Comparison of ENCODE assay signal across 9 cellular contexts in the genomic region with DNA sequence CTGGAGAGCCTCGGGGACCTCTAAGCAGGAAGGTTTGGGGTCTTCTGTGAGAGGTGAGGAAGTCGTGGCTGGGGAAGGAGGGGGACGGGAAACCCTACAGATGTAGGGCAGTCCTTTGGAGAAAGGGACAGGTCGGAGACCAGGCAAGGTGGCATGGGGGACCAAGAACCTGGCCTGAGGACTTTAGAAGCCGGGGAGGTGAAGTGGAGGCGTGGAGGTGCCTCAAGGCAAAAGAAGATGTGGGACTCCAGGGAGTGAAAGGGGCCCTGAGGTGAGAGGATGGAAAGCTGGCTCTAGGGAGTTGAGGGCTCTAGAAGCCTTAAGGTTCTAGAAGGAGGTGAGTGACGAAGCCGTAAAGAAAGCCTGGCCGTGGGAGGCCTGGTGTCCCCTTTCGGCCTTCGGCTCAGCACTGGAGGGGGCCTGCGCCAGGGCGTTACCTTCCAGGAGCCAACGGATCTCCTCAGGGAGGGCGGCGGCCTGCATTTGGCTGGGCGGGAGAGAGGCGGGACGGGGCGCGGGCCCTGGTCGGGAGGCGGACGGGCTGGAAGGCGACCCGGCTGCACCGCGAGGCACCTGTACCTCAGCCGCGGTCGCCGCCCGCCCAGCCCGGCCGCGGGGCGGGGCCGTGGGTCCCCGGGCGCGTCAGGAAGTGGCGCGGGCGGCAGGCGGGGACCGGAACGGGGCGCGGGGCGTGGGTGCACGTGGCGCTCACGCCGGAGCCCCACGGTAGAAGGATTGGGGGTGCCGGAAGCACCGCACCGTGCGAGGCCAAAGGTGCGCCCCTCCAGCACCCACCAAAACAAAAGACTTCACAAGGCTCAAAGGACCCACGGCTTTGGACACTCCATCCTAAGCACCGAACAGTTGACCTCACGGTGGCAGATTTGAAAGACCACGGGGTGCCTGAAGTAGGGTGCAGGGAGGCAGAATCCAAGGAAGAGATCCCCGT. TPM values are rescaled to one million over a fixed set of nuclear protein-coding genes. Genes with fewer than 3 reads are reported as not detected.
DNase-seq lines count a peak whose midpoint lies in the region; ATAC-seq lines count a peak whose summit lies in the region.
"Had no signal": no experiment of that assay in that cellular context is flagged by ENCODE, and none has a peak within 500 bp of the region (broad histone marks: within the 10 kb centered on the region; RNA-seq: fewer than 3 reads in every experiment).

TSS of gene SKAP1 (minus strand) at position 577 of the 949 bp plus-strand sequence.

- DNase-seq in activated T-cell treated with anti-CD3 and anti-CD28 coated beads, Interleukin-2, amount 50 U/mL, for 4 hours, result peak; percentile 61
- DNase-seq in immature natural killer cell, result peak; percentile 72 to 77 (median 75)
- no peak for DNase-seq in AG08395 (ENCODE audit: low spot score)
- DNase-seq in LoVo (ENCODE audit: low spot score), result no peak
- no peak for DNase-seq in OCI-M1 (lab: John Stamatoyannopoulos, UW)

- H3K36me3 Mint-ChIP-seq in activated T-cell treated with anti-CD3 and anti-CD28 coated beads, Interleukin-2, amount 50 U/mL, for 4 hours (ENCODE audit: insufficient read depth), result no peaks in the 10 kb centered on the region
- peaks cover 0 to 3% (median 0%) of the 10 kb centered on the region in 3 donors for H3K36me3 Mint-ChIP-seq in immature natural killer cell
- H3K36me3 Mint-ChIP-seq in stimulated activated memory B cell treated with anti-CD40 and anti-IgM and Interleukin-4, amounts not matched to agents 10 μg/mL and 1 μg/mL and 100 μg/mL, for 72 hours, result no peaks in the 10 kb centered on the region

- peak within 1 kb of the TSS; percentile 96 for H3K4me3 Mint-ChIP-seq in activated T-cell treated with anti-CD3 and anti-CD28 coated beads, Interleukin-2, amount 50 U/mL, for 4 hours
- peak within 1 kb of the TSS; percentile 91 to 98 (median 95) for H3K4me3 Mint-ChIP-seq in immature natural killer cell
- H3K4me3 Mint-ChIP-seq in stimulated activated memory B cell treated with anti-CD40 and anti-IgM and Interleukin-4, amounts not matched to agents 10 μg/mL and 1 μg/mL and 100 μg/mL, for 72 hours, result peak within 1 kb of the TSS; percentile 73

- H3K4me1 Mint-ChIP-seq in activated T-cell treated with anti-CD3 and anti-CD28 coated beads, Interleukin-2, amount 50 U/mL, for 4 hours (ENCODE audit: low read depth), result peaks cover 76% of the 10 kb centered on the region
- peaks cover 68 to 69% of the 10 kb centered on the region in 2 donors for H3K4me1 Mint-ChIP-seq in immature natural killer cell
- peaks cover 32% of the 10 kb centered on the region for H3K4me1 Mint-ChIP-seq in stimulated activated memory B cell treated with anti-CD40 and anti-IgM and Interleukin-4, amounts not matched to agents 10 μg/mL and 1 μg/mL and 100 μg/mL, for 72 hours

- no peaks in the 10 kb centered on the region for H3K9me3 Mint-ChIP-seq in activated T-cell treated with anti-CD3 and anti-CD28 coated beads, Interleukin-2, amount 50 U/mL, for 4 hours
- H3K9me3 Mint-ChIP-seq in immature natural killer cell, result no peaks in the 10 kb centered on the region
- no peaks in the 10 kb centered on the region for H3K9me3 Mint-ChIP-seq in stimulated activated memory B cell treated with anti-CD40 and anti-IgM and Interleukin-4, amounts not matched to agents 10 μg/mL and 1 μg/mL and 100 μg/mL, for 72 hours

- H3K27ac Mint-ChIP-seq in immature natural killer cell, result peak within 1 kb of the TSS; percentile 92 to 100 (median 98)
- H3K27ac Mint-ChIP-seq in stimulated activated memory B cell treated with anti-CD40 and anti-IgM and Interleukin-4, amounts not matched to agents 10 μg/mL and 1 μg/mL and 100 μg/mL, for 72 hours, result peak within 1 kb of the TSS; percentile 50

- H3K27me3 Mint-ChIP-seq in activated T-cell treated with anti-CD3 and anti-CD28 coated beads, Interleukin-2, amount 50 U/mL, for 4 hours (ENCODE audit: low read depth), result no peaks in the 10 kb centered on the region
- peaks cover 7 to 8% (median 7%) of the 10 kb centered on the region in 3 donors for H3K27me3 Mint-ChIP-seq in immature natural killer cell (ENCODE audit: low read depth in 3 of 3)
- peaks cover 58% of the 10 kb centered on the region for H3K27me3 Mint-ChIP-seq in stimulated activated memory B cell treated with anti-CD40 and anti-IgM and Interleukin-4, amounts not matched to agents 10 μg/mL and 1 μg/mL and 100 μg/mL, for 72 hours

- ATAC-seq in GM18511 (IDR thresholded peaks at IDR 0.05; ENCODE audit: unreplicated experiment), result peak; percentile 66
- ATAC-seq in HG03521 (IDR thresholded peaks at IDR 0.05; ENCODE audit: unreplicated experiment), result peak; percentile 73
- ATAC-seq in activated T-cell treated with anti-CD3 and anti-CD28 coated beads, Interleukin-2, amount 50 U/mL, for 4 hours, result peak; percentile 76 to 80
- ATAC-seq in stimulated activated memory B cell treated with anti-CD40 and anti-IgM and Interleukin-4, amounts not matched to agents 10 μg/mL and 1 μg/mL and 100 μg/mL, for 72 hours, result peak; percentile 74

RNA-seq across cellular contexts. Expression of gene SKAP1, which starts in this region (rescaled TPM):
- 10 to 100 TPM; 25.8 to 33.9 (median 28.7) TPM for total RNA-seq in activated T-cell treated with anti-CD3 and anti-CD28 coated beads, Interleukin-2, amount 50 U/mL, for 4 hours
- polyA plus RNA-seq in immature natural killer cell, result 100 to 1,000 TPM; 325 to 458 (median 329) TPM
- total RNA-seq: myocyte had no signal

Comparison
In these comparisons a context has a peak if more than half of its experiments do, and no peak if none do; other contexts are left out.
1. DNase-seq: peak in activated T-cell treated with anti-CD3 and anti-CD28 coated beads, Interleukin-2, amount 50 U/mL, for 4 hours (single experiment) and immature natural killer cell (3 of 3); none in AG08395 (single experiment), LoVo (single experiment) and OCI-M1 (single experiment).
2. Peak in every context shown above with its lines, with median percentiles within 50 percentile points of each other: ATAC-seq and H3K4me3 Mint-ChIP-seq.